In the genomic region with DNA sequence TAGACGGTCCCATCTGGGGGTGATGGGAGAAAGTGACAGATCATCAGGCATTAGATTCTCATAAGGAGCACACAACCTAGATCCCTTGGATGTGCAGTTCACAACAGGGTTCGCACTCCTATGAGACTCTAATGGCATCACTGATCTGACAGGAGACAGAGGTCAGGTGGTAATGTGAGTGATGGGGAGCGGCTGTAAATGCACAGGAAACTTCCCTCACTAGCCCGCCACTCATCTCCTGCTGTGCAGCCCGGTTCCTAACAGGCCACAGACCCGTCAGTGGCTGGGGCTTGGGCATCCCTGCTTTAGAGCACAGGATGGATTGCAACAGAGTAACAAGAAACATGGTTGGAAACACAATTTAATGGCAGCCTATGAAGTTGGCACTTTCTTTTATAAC, we compare ENCODE assay signal across 20 cellular contexts.
"Had no signal": no experiment of that assay in that cellular context is flagged by ENCODE, and none has a peak within 500 bp of the region (broad histone marks: within the 10 kb centered on the region; RNA-seq: fewer than 3 reads in every experiment).

No MANE protein-coding gene starts in this region.

- DNase-seq: effector memory CD4-positive, alpha-beta T cell; gastrocnemius medialis; left cardiac atrium; left ventricle myocardium inferior; lower lobe of right lung; naive thymus-derived CD4-positive, alpha-beta T cell; nephron progenitor cell; posterior cingulate gyrus; sigmoid colon; small intestine; stimulated activated CD4-positive, alpha-beta T cell treated with anti-CD3 and anti-CD28 coated beads, Interleukin-12 subunit alpha, Interleukin-12 subunit beta, amount 100 ng/mL, for 4 hours; stimulated activated CD4-positive, alpha-beta T cell treated with anti-CD3 and anti-CD28 coated beads, Interleukin-2, amount 100 ng/mL, for 48 hours; stimulated activated naive CD8-positive, alpha-beta T cell treated with anti-CD3 and anti-CD28 coated beads, Interleukin-15, Interleukin-2, amounts not matched to agents 100 U/mL and 50 U/mL, for 24 hours; tibial artery; upper lobe of right lung had no signal

- H3K9me3 ChIP-seq: gastrocnemius medialis, left ventricle myocardium inferior, lower lobe of right lung, neutrophil, right atrium auricular region, sigmoid colon, tibial artery, upper lobe of right lung had no signal

- ATAC-seq: esophagus mucosa; gastrocnemius medialis; left cardiac atrium; lower lobe of right lung; naive thymus-derived CD4-positive, alpha-beta T cell; stimulated activated naive CD8-positive, alpha-beta T cell treated with anti-CD3 and anti-CD28 coated beads, Interleukin-15, Interleukin-2, amounts not matched to agents 100 U/mL and 50 U/mL, for 24 hours; upper lobe of right lung had no signal

- H3K4me3 ChIP-seq: gastrocnemius medialis, left ventricle myocardium inferior, lower lobe of right lung, right atrium auricular region, sigmoid colon, tibial artery, upper lobe of right lung had no signal

- H3K4me1 Mint-ChIP-seq: memory B cell; naive thymus-derived CD4-positive, alpha-beta T cell; nephron progenitor cell had no signal

- FAIRE-seq: endometrium, small intestine had no signal

- H3K36me3 Mint-ChIP-seq: memory B cell; naive thymus-derived CD4-positive, alpha-beta T cell had no signal

- H3K4me3 Mint-ChIP-seq: memory B cell; naive thymus-derived CD4-positive, alpha-beta T cell; nephron progenitor cell had no signal

- H3K9me3 Mint-ChIP-seq: memory B cell; naive thymus-derived CD4-positive, alpha-beta T cell; nephron progenitor cell had no signal

- H3K27me3 Mint-ChIP-seq: memory B cell; naive thymus-derived CD4-positive, alpha-beta T cell had no signal

- H3K27me3 ChIP-seq: gastrocnemius medialis, neutrophil, right atrium auricular region, sigmoid colon, tibial artery, upper lobe of right lung had no signal

- H3K36me3 ChIP-seq: gastrocnemius medialis, left ventricle myocardium inferior, lower lobe of right lung, neutrophil, right atrium auricular region, sigmoid colon, tibial artery, upper lobe of right lung had no signal

- H3K27ac Mint-ChIP-seq: memory B cell; naive thymus-derived CD4-positive, alpha-beta T cell; nephron progenitor cell had no signal

- H3K27ac ChIP-seq: gastrocnemius medialis, left ventricle myocardium inferior, lower lobe of right lung, neutrophil, right atrium auricular region, sigmoid colon, tibial artery, upper lobe of right lung had no signal

- H3K4me1 ChIP-seq: gastrocnemius medialis, left ventricle myocardium inferior, lower lobe of right lung, right atrium auricular region, sigmoid colon, tibial artery, upper lobe of right lung had no signal
